ENCODE assay signal across 26 cellular contexts in the genomic region with DNA sequence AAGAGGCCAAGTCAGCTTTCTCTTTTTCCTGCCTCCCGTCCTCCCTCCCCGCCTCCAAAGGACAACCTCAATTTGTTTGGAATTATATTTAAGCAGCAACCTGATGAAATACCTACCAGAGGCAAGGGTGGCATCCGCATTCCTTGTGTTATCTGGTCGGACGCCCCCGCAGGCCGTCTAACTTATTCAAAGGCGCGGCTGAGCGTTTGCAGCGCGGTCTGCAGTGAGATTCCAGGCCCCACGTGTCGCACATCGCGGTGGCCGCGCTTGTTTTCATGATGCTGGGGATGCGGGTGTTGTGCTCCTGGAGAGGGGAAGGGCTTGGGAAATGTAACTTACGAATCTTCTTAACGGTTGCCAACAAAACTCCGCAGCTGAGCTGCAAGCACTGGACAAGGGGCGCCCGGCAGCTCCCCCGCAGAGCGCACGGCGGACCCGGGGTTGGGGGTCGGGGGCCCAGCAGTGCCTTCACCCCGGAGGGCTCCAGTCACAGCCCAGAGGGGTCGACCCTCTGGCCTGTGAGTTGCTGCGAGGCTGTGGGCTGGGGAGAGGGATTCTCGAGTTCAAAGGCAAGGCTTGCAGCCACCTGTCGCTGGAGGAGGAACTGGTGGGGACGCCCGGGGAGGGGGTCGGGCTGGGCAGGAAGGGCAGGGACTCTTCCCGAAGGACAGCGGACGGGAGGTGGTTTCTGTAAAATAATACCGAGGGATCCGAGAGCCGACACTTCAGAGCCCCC. TPM values are rescaled to one million over a fixed set of nuclear protein-coding genes. Genes with fewer than 3 reads are reported as not detected.
DNase-seq lines count a peak whose midpoint lies in the region; ATAC-seq and TF ChIP-seq lines count a peak whose summit lies in the region.
"Had no signal": no experiment of that assay in that cellular context is flagged by ENCODE, and none has a peak within 500 bp of the region (broad histone marks: within the 10 kb centered on the region; RNA-seq: fewer than 3 reads in every experiment).

No MANE protein-coding gene starts in this region.

- peaks cover 45% of the 10 kb centered on the region for H3K27me3 Mint-ChIP-seq in activated CD8-positive, alpha-beta T cell treated with anti-CD3 and anti-CD28 coated beads for 36 hours
- peaks cover 38% of the 10 kb centered on the region for H3K27me3 Mint-ChIP-seq in activated CD8-positive, alpha-beta T cell treated with anti-CD3 and anti-CD28 coated beads, Interleukin-2, amount 10 ng/mL, durations not matched to agents 7 days and 5 days (ENCODE audit: low read depth)
- H3K27me3 Mint-ChIP-seq in endodermal cell (ENCODE audit: insufficient read depth) (peaks cover 43% of the 10 kb centered on the region), type B pancreatic cell (peaks cover 31% of the 10 kb centered on the region)

- no peak overlapping the region for H2BK15ac ChIP-seq in mesendoderm (replicated peaks; ENCODE audit: low read depth)

- peak; percentile 5 for DNase-seq in activated CD8-positive, alpha-beta T cell treated with anti-CD3 and anti-CD28 coated beads for 36 hours
- no peak for DNase-seq in activated CD8-positive, alpha-beta T cell treated with anti-CD3 and anti-CD28 coated beads, Interleukin-2, amount 10 ng/mL, durations not matched to agents 7 days and 5 days
- DNase-seq in endodermal cell (peak; percentile 85), mesendoderm (peak; percentile 69), type B pancreatic cell (ENCODE audit: extremely low spot score, unreplicated experiment) (no peak), putamen (ENCODE audit: low spot score) (no peak), nucleus accumbens (lab: John Stamatoyannopoulos, UW) (no peak), ascending aorta (ENCODE audit: low spot score in 2 of 2) (no peak)
- DNase-seq: 8988T; activated CD4-positive, alpha-beta T cell treated with anti-CD3 and anti-CD28 coated beads for 1 hour; activated gamma-delta T cell treated with Interleukin-2 at 50 U/mL for 16 hours; activated T-cell treated with anti-CD3 and anti-CD28 coated beads, Interleukin-2, amount 50 U/mL, for 24 hours; AML-193; GF-D8; left cardiac atrium; naive B cell; NCI-H1436; NCI-H510A treated with DMSO at 0.1 percent for 48 hours; Peyer's patch; stimulated activated naive CD8-positive, alpha-beta T cell treated with anti-CD3 and anti-CD28 coated beads, Interleukin-15, amount 100 ng/mL, for 72 hours had no signal

- no peaks in the 10 kb centered on the region for H3K4me1 Mint-ChIP-seq in activated CD8-positive, alpha-beta T cell treated with anti-CD3 and anti-CD28 coated beads for 36 hours (ENCODE audit: low read depth)
- no peaks in the 10 kb centered on the region for H3K4me1 Mint-ChIP-seq in activated CD8-positive, alpha-beta T cell treated with anti-CD3 and anti-CD28 coated beads, Interleukin-2, amount 10 ng/mL, durations not matched to agents 7 days and 5 days (ENCODE audit: low read depth)
- peaks cover 16% of the 10 kb centered on the region for H3K4me1 Mint-ChIP-seq in endodermal cell
- H3K4me1 Mint-ChIP-seq in type B pancreatic cell (ENCODE audit: unreplicated experiment) = peaks cover 3% of the 10 kb centered on the region
- H3K4me1 Mint-ChIP-seq: memory B cell had no signal

- H3K4me3 ChIP-seq in endodermal cell (ENCODE audit: low read length) = no peak overlapping the region
- H3K4me3 ChIP-seq in mesendoderm (ENCODE audit: low read length) = no peak overlapping the region
- H3K4me3 ChIP-seq in ascending aorta = no peak overlapping the region
- H3K4me3 ChIP-seq: breast epithelium, Peyer's patch, tibial artery had no signal

- H3K79me1 ChIP-seq in mesendoderm (ENCODE audit: low read length) = no peaks in the 10 kb centered on the region

- no peak for ATAC-seq in activated CD8-positive, alpha-beta T cell treated with anti-CD3 and anti-CD28 coated beads for 36 hours
- no peak for ATAC-seq in activated CD8-positive, alpha-beta T cell treated with anti-CD3 and anti-CD28 coated beads, Interleukin-2, amount 10 ng/mL, durations not matched to agents 7 days and 5 days
- ATAC-seq: left cardiac atrium; sciatic nerve; stimulated activated naive CD8-positive, alpha-beta T cell treated with anti-CD3 and anti-CD28 coated beads, Interleukin-15, amount 100 ng/mL, for 72 hours had no signal

- no peaks in the 10 kb centered on the region for H3K9me3 Mint-ChIP-seq in activated CD8-positive, alpha-beta T cell treated with anti-CD3 and anti-CD28 coated beads for 36 hours
- H3K9me3 Mint-ChIP-seq in activated CD8-positive, alpha-beta T cell treated with anti-CD3 and anti-CD28 coated beads, Interleukin-2, amount 10 ng/mL, durations not matched to agents 7 days and 5 days (ENCODE audit: insufficient read depth) = no peaks in the 10 kb centered on the region
- no peaks in the 10 kb centered on the region for H3K9me3 Mint-ChIP-seq in endodermal cell
- peaks cover 10% of the 10 kb centered on the region for H3K9me3 Mint-ChIP-seq in type B pancreatic cell
- H3K9me3 Mint-ChIP-seq: activated T-cell treated with anti-CD3 and anti-CD28 coated beads, Interleukin-2, amount 50 U/mL, for 24 hours; stimulated activated naive CD8-positive, alpha-beta T cell treated with anti-CD3 and anti-CD28 coated beads, Interleukin-15, amount 100 ng/mL, for 72 hours had no signal

- H3K27ac Mint-ChIP-seq in activated CD8-positive, alpha-beta T cell treated with anti-CD3 and anti-CD28 coated beads for 36 hours = no peak overlapping the region
- H3K27ac Mint-ChIP-seq in activated CD8-positive, alpha-beta T cell treated with anti-CD3 and anti-CD28 coated beads, Interleukin-2, amount 10 ng/mL, durations not matched to agents 7 days and 5 days = no peak overlapping the region
- H3K27ac Mint-ChIP-seq in endodermal cell (no peak overlapping the region), type B pancreatic cell (peak overlapping the region; percentile 75)
- H3K27ac Mint-ChIP-seq: activated T-cell treated with anti-CD3 and anti-CD28 coated beads, Interleukin-2, amount 50 U/mL, for 24 hours; memory B cell; naive B cell; stimulated activated naive CD8-positive, alpha-beta T cell treated with anti-CD3 and anti-CD28 coated beads, Interleukin-15, amount 100 ng/mL, for 72 hours had no signal

- no peak overlapping the region for H4K5ac ChIP-seq in mesendoderm (ENCODE audit: low read length)

- H3K9ac ChIP-seq in endodermal cell (ENCODE audit: extremely low read depth, low read length, poor library complexity, severe bottlenecking) (no peak overlapping the region), mesendoderm (ENCODE audit: low read length) (no peak overlapping the region)
- H3K9ac ChIP-seq: KMS-11 had no signal

- intact Hi-C loops in activated CD8-positive, alpha-beta T cell treated with anti-CD3 and anti-CD28 coated beads for 36 hours (cut with micrococcal nuclease) = no loop called here
- intact Hi-C loops in ascending aorta (cut with DNase I) = no loop called here

- CTCF ChIA-PET in activated CD8-positive, alpha-beta T cell treated with anti-CD3 and anti-CD28 coated beads for 36 hours (lab: Charles Lee) = interaction anchor here (1.4 kb wide), 1 partner anchor 22 kb away, joined by 3 read pairs; no protein-coding TSS in a partner anchor
- CTCF ChIA-PET in activated CD8-positive, alpha-beta T cell treated with anti-CD3 and anti-CD28 coated beads, Interleukin-2, amount 10 ng/mL, durations not matched to agents 7 days and 5 days (lab: Charles Lee) = no interaction called here

- no peaks in the 10 kb centered on the region for H3K9me3 ChIP-seq in endodermal cell (ENCODE audit: control insufficient read depth, low read length)
- no peaks in the 10 kb centered on the region for H3K9me3 ChIP-seq in ascending aorta
- H3K9me3 ChIP-seq: breast epithelium, Peyer's patch, tibial artery had no signal

- peak overlapping the region; percentile 34 for H3K56ac ChIP-seq in mesendoderm (ENCODE audit: low read length)

- H2BK5ac ChIP-seq in mesendoderm (ENCODE audit: low read length) = no peak overlapping the region

- no peaks in the 10 kb centered on the region for H3K79me2 ChIP-seq in mesendoderm (ENCODE audit: control insufficient read depth, insufficient read depth, low read length)

- H3K27ac ChIP-seq in endodermal cell (ENCODE audit: low read depth, low read length) = no peak overlapping the region
- H3K27ac ChIP-seq in mesendoderm (ENCODE audit: low read depth, low read length) = no peak overlapping the region
- no peak overlapping the region for H3K27ac ChIP-seq in ascending aorta
- H3K27ac ChIP-seq: breast epithelium, KMS-11, Peyer's patch, tibial artery had no signal

- H3K4ac ChIP-seq in mesendoderm (ENCODE audit: low read depth, low read length) = no peak overlapping the region

- H3K4me1 ChIP-seq in endodermal cell (ENCODE audit: control insufficient read depth, insufficient read depth, low read length) (no peaks in the 10 kb centered on the region), mesendoderm (ENCODE audit: control insufficient read depth, low read depth, low read length) (no peaks in the 10 kb centered on the region), ascending aorta (no peaks in the 10 kb centered on the region)
- H3K4me1 ChIP-seq: breast epithelium, Peyer's patch, tibial artery had no signal

- POLR2A ChIA-PET in activated CD8-positive, alpha-beta T cell treated with anti-CD3 and anti-CD28 coated beads for 36 hours (lab: Charles Lee) = no interaction called here
- POLR2A ChIA-PET in activated CD8-positive, alpha-beta T cell treated with anti-CD3 and anti-CD28 coated beads, Interleukin-2, amount 10 ng/mL, durations not matched to agents 7 days and 5 days (lab: Charles Lee) = no interaction called here

- H3K36me3 ChIP-seq in endodermal cell (ENCODE audit: control insufficient read depth, insufficient read depth, low read length) (no peaks in the 10 kb centered on the region), mesendoderm (ENCODE audit: control insufficient read depth, insufficient read depth, low read length) (no peaks in the 10 kb centered on the region), ascending aorta (no peaks in the 10 kb centered on the region)
- H3K36me3 ChIP-seq: breast epithelium, Peyer's patch, tibial artery had no signal

- H3K36me3 Mint-ChIP-seq in activated CD8-positive, alpha-beta T cell treated with anti-CD3 and anti-CD28 coated beads for 36 hours (ENCODE audit: low read depth) = no peaks in the 10 kb centered on the region
- H3K36me3 Mint-ChIP-seq in activated CD8-positive, alpha-beta T cell treated with anti-CD3 and anti-CD28 coated beads, Interleukin-2, amount 10 ng/mL, durations not matched to agents 7 days and 5 days (ENCODE audit: low read depth) = no peaks in the 10 kb centered on the region
- H3K36me3 Mint-ChIP-seq in endodermal cell (ENCODE audit: low read depth) (peaks cover 4% of the 10 kb centered on the region), type B pancreatic cell (peaks cover 9% of the 10 kb centered on the region)
- H3K36me3 Mint-ChIP-seq: memory B cell, naive B cell had no signal

- TF ChIP-seq CTCF in activated CD8-positive, alpha-beta T cell treated with anti-CD3 and anti-CD28 coated beads for 36 hours (IDR thresholded peaks at IDR 0.05) = no peak
- TF ChIP-seq CTCF in endodermal cell (conservative IDR thresholded peaks at IDR 0.05) (no peak), type B pancreatic cell (conservative IDR thresholded peaks at IDR 0.05) (no peak), ascending aorta (IDR thresholded peaks at IDR 0.05) (no peak)

- no peak overlapping the region for H2BK120ac ChIP-seq in mesendoderm (ENCODE audit: low read depth, low read length)

- H3K23ac ChIP-seq in mesendoderm (ENCODE audit: low read length) = no peak overlapping the region

- H3K27me3 ChIP-seq in endodermal cell (ENCODE audit: control insufficient read depth, insufficient read depth, low read length, poor library complexity, severe bottlenecking) (no peaks in the 10 kb centered on the region), mesendoderm (ENCODE audit: insufficient read depth, low read length, poor library complexity) (no peaks in the 10 kb centered on the region), ascending aorta (no peaks in the 10 kb centered on the region)
- H3K27me3 ChIP-seq: breast epithelium, Peyer's patch had no signal

- 83 to 84% methylated on average over 27 to 44 of the region's 44 CpGs for WGBS in endodermal cell (ENCODE audit: insufficient coverage in 1 of 2, insufficient read length in 1 of 2), 2 experiments
- WGBS in mesendoderm (ENCODE audit: extremely low coverage, insufficient coverage, low lambda C conversion rate) = no CpG with 5 or more reads among the region's 44 CpGs

- H4K8ac ChIP-seq in mesendoderm (ENCODE audit: low read depth, low read length) = no peak overlapping the region

- H3K4me3 Mint-ChIP-seq in activated CD8-positive, alpha-beta T cell treated with anti-CD3 and anti-CD28 coated beads for 36 hours = no peak overlapping the region
- H3K4me3 Mint-ChIP-seq in activated CD8-positive, alpha-beta T cell treated with anti-CD3 and anti-CD28 coated beads, Interleukin-2, amount 10 ng/mL, durations not matched to agents 7 days and 5 days = no peak overlapping the region
- H3K4me3 Mint-ChIP-seq in endodermal cell (peak overlapping the region; percentile 43), type B pancreatic cell (peak overlapping the region; percentile 44)
- H3K4me3 Mint-ChIP-seq: activated T-cell treated with anti-CD3 and anti-CD28 coated beads, Interleukin-2, amount 50 U/mL, for 24 hours; memory B cell; stimulated activated naive CD8-positive, alpha-beta T cell treated with anti-CD3 and anti-CD28 coated beads, Interleukin-15, amount 100 ng/mL, for 72 hours had no signal

- H3K18ac ChIP-seq in mesendoderm (ENCODE audit: low read length) = no peak overlapping the region

- no peak overlapping the region for H2AK5ac ChIP-seq in mesendoderm (ENCODE audit: low read length)

- peak overlapping the region; percentile 31 for H3K4me2 ChIP-seq in mesendoderm (ENCODE audit: low read length)
- H3K4me2 ChIP-seq: KMS-11 had no signal

RNA-seq across cellular contexts. Expression of gene RGMA, which starts 20.5 kb away (rescaled TPM):
- not detected for total RNA-seq in activated CD8-positive, alpha-beta T cell treated with anti-CD3 and anti-CD28 coated beads for 36 hours
- total RNA-seq in activated CD8-positive, alpha-beta T cell treated with anti-CD3 and anti-CD28 coated beads, Interleukin-2, amount 10 ng/mL, durations not matched to agents 7 days and 5 days = not detected
- total RNA-seq in endodermal cell (10 to 100 TPM; 37.7 to 67.1 TPM), type B pancreatic cell (ENCODE audit: low replicate concordance) (37.0 and 41.6 TPM in 2 replicates), ascending aorta (76.7 TPM)
- 64.3 TPM for polyA plus RNA-seq in endodermal cell (2013, experiment 1 of 2)
- polyA plus RNA-seq in endodermal cell (2013, experiment 2 of 2) = 48.1 TPM
- polyA plus RNA-seq in mesendoderm (2013, experiment 1 of 2) = 8.8 TPM
- 9.4 TPM for polyA plus RNA-seq in mesendoderm (2013, experiment 2 of 2)
- total RNA-seq: activated CD8-positive, alpha-beta memory T cell treated with anti-CD3 and anti-CD28 coated beads for 36 hours had no signal

Comparison
In these comparisons a context has a peak if more than half of its experiments do, and no peak if none do; other contexts are left out.
1. DNase-seq: peak in activated CD8-positive, alpha-beta T cell treated with anti-CD3 and anti-CD28 coated beads for 36 hours (single experiment), endodermal cell (single experiment) and mesendoderm (single experiment); none in activated CD8-positive, alpha-beta T cell treated with anti-CD3 and anti-CD28 coated beads, Interleukin-2, amount 10 ng/mL, durations not matched to agents 7 days and 5 days (single experiment), type B pancreatic cell (single experiment), putamen (single experiment), nucleus accumbens (0 of 56) and ascending aorta (0 of 2).
2. H3K4me3 Mint-ChIP-seq: peak in endodermal cell (single experiment) and type B pancreatic cell (single experiment); none in activated CD8-positive, alpha-beta T cell treated with anti-CD3 and anti-CD28 coated beads for 36 hours (single experiment) and activated CD8-positive, alpha-beta T cell treated with anti-CD3 and anti-CD28 coated beads, Interleukin-2, amount 10 ng/mL, durations not matched to agents 7 days and 5 days (single experiment).
3. RNA of gene RGMA, which starts 20.5 kb away (total RNA-seq): 76.7 TPM in ascending aorta (single experiment), 37.7 to 67.1 TPM in endodermal cell and 37.0 to 41.6 TPM in type B pancreatic cell; not detected in activated CD8-positive, alpha-beta T cell treated with anti-CD3 and anti-CD28 coated beads for 36 hours and not detected in activated CD8-positive, alpha-beta T cell treated with anti-CD3 and anti-CD28 coated beads, Interleukin-2, amount 10 ng/mL, durations not matched to agents 7 days and 5 days; every median in the first group is over 10 times any median in the second.